ENCODE assay signal across 11 cellular contexts in the genomic region with DNA sequence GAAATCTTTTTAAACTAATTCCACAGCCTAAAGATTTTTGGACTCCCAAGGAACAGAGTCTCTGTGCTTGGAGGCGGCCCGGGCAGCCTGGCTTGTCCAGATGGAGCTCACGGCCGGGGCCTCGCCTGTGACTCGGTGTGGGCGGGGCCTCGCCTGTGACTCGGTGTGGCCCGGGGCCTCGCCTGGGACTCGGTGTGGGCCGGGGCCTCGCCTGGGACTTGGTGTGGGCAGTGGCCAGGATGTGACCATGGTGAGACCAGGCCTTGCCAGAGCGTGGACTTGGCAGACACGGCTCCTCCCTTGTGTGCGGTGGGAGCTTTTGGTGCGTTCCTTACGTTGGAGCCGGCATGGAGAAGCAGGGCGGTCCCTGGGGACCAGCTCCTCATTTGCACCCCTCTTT.
DNase-seq lines count a peak whose midpoint lies in the region; ATAC-seq and TF ChIP-seq lines count a peak whose summit lies in the region.
"Had no signal": no experiment of that assay in that cellular context is flagged by ENCODE, and none has a peak within 500 bp of the region (broad histone marks: within the 10 kb centered on the region; RNA-seq: fewer than 3 reads in every experiment).

No MANE protein-coding gene starts in this region.

- BruUV-seq in A673 (replicated peaks; lab: Mats Ljungman, UMichigan), result no TSS peak

- H3K27me3 Mint-ChIP-seq in CD8-positive, alpha-beta memory T cell, result peaks cover 9 to 27% of the 10 kb centered on the region in 2 donors

- POLR2A ChIA-PET in CD8-positive, alpha-beta memory T cell (lab: Charles Lee), result no interaction called here
- POLR2A ChIA-PET in A673 (lab: Charles Lee; ENCODE audit: low non-redundant PET), result no interaction called here

- no peaks in the 10 kb centered on the region for H3K4me1 Mint-ChIP-seq in CD8-positive, alpha-beta memory T cell

- peaks cover 0 to 17% (median 0%) of the 10 kb centered on the region in 7 donors for H3K27me3 ChIP-seq in heart right ventricle
- no peaks in the 10 kb centered on the region for H3K27me3 ChIP-seq in WERI-Rb-1 (ENCODE audit: insufficient read depth, low read depth, severe bottlenecking)
- no peaks in the 10 kb centered on the region for H3K27me3 ChIP-seq in CD8-positive, alpha-beta memory T cell (ENCODE audit: insufficient read depth, low read length, poor library complexity, severe bottlenecking)
- no peaks in the 10 kb centered on the region for H3K27me3 ChIP-seq in A673 (replicated peaks; ENCODE audit: insufficient read depth, low read depth, low read length, poor library complexity)
- H3K27me3 ChIP-seq: ovary, suprapubic skin had no signal

- H3K27ac ChIP-seq in heart right ventricle (no peak overlapping the region), WERI-Rb-1 (peak overlapping the region; percentile 0; the same call in 1 of the 2 replicates), A673 (ENCODE audit: low read depth, low read length, poor library complexity, severe bottlenecking) (no peak overlapping the region)
- H3K27ac ChIP-seq in CD8-positive, alpha-beta memory T cell (ENCODE audit: low read depth, low read length), result no peak overlapping the region
- H3K27ac ChIP-seq: ovary, suprapubic skin had no signal

- DNase-seq in Right ventricle myocardium inferior (ENCODE audit: missing footprints), result peak; percentile 27
- no peak for DNase-seq in heart right ventricle
- peak; percentile 79 for DNase-seq in WERI-Rb-1
- DNase-seq in left lobe of liver (ENCODE audit: low spot score), result peak; percentile 42
- peak; percentile 33 for DNase-seq in ureter (ENCODE audit: low spot score)
- no peak for DNase-seq in SW480 (ENCODE audit: low spot score)
- no peak for DNase-seq in CD8-positive, alpha-beta memory T cell
- DNase-seq in A673 (ENCODE audit: low spot score), result no peak
- DNase-seq: stimulated activated CD4-positive, alpha-beta T cell treated with anti-CD3 and anti-CD28 coated beads, Interleukin-12 subunit alpha, Interleukin-12 subunit beta, amount 100 ng/mL, for 4 hours had no signal

- no peak for TF ChIP-seq CTCF in heart right ventricle (IDR thresholded peaks at IDR 0.05)
- no peak for TF ChIP-seq CTCF in WERI-Rb-1 (IDR thresholded peaks at IDR 0.05; ENCODE audit: low read depth, low read length)
- no peak for TF ChIP-seq CTCF in A673 (conservative IDR thresholded peaks at IDR 0.05; ENCODE audit: low read depth, low read length)

- WGBS in heart right ventricle, 2 donors, result 79 to 82% methylated on average over 21 of the region's 21 CpGs

- H3K9me3 ChIP-seq in heart right ventricle, result peaks cover 0 to 12% (median 0%) of the 10 kb centered on the region in 11 donors
- peaks cover 7% of the 10 kb centered on the region for H3K9me3 ChIP-seq in WERI-Rb-1 (ENCODE audit: severe bottlenecking)
- no peaks in the 10 kb centered on the region for H3K9me3 ChIP-seq in CD8-positive, alpha-beta memory T cell (ENCODE audit: low read length)
- no peaks in the 10 kb centered on the region for H3K9me3 ChIP-seq in A673 (ENCODE audit: low read depth, low read length, poor library complexity, severe bottlenecking)
- H3K9me3 ChIP-seq: ovary, suprapubic skin had no signal

- no peaks in the 10 kb centered on the region for H3K36me3 ChIP-seq in heart right ventricle
- no peaks in the 10 kb centered on the region for H3K36me3 ChIP-seq in WERI-Rb-1
- no peaks in the 10 kb centered on the region for H3K36me3 ChIP-seq in CD8-positive, alpha-beta memory T cell (ENCODE audit: insufficient read depth, low read length)
- no peaks in the 10 kb centered on the region for H3K36me3 ChIP-seq in A673 (ENCODE audit: insufficient read depth, low read length, poor library complexity, severe bottlenecking)
- H3K36me3 ChIP-seq: ovary, suprapubic skin had no signal

- H3K27ac Mint-ChIP-seq in CD8-positive, alpha-beta memory T cell, result no peak overlapping the region

- peaks cover 0 to 8% (median 4%) of the 10 kb centered on the region in 5 donors for H3K9me3 Mint-ChIP-seq in CD8-positive, alpha-beta memory T cell

- no peak overlapping the region for H3K4me3 ChIP-seq in heart right ventricle
- H3K4me3 ChIP-seq in WERI-Rb-1 (ENCODE audit: low read depth, low read length), result no peak overlapping the region
- no peak overlapping the region for H3K4me3 ChIP-seq in CD8-positive, alpha-beta memory T cell (ENCODE audit: low read length)
- H3K4me3 ChIP-seq in A673 (ENCODE audit: low read depth, low read length, poor library complexity, severe bottlenecking), result no peak overlapping the region
- H3K4me3 ChIP-seq: ovary, suprapubic skin had no signal

- CTCF ChIA-PET in CD8-positive, alpha-beta memory T cell (lab: Charles Lee), result no interaction called here
- CTCF ChIA-PET in A673 (lab: Charles Lee), result no interaction called here

- H3K4me1 ChIP-seq in heart right ventricle (no peaks in the 10 kb centered on the region), A673 (ENCODE audit: insufficient read depth, low read length, poor library complexity, severe bottlenecking) (no peaks in the 10 kb centered on the region)
- H3K4me1 ChIP-seq in CD8-positive, alpha-beta memory T cell (ENCODE audit: insufficient read depth, low read length), result no peaks in the 10 kb centered on the region

- intact Hi-C loops in Right ventricle myocardium inferior (cut with DNase I), result no loop called here
- intact Hi-C loops in heart right ventricle (cut with DNase I), result no loop called here
- intact Hi-C loops in A673 (cut with micrococcal nuclease; ENCODE audit: unreplicated experiment), result no loop called here

- ATAC-seq in Right ventricle myocardium inferior (no peak), heart right ventricle (no peak), left lobe of liver (no peak)

- H3K4me3 Mint-ChIP-seq in CD8-positive, alpha-beta memory T cell, result no peak overlapping the region

- peaks cover 0 to 9% (median 3%) of the 10 kb centered on the region in 3 donors for H3K36me3 Mint-ChIP-seq in CD8-positive, alpha-beta memory T cell

Comparison
In these comparisons a context has a peak if more than half of its experiments do, and no peak if none do; other contexts are left out.
1. DNase-seq: peak in Right ventricle myocardium inferior (single experiment), WERI-Rb-1 (single experiment), left lobe of liver (single experiment) and ureter (single experiment); none in heart right ventricle (0 of 2), SW480 (single experiment), CD8-positive, alpha-beta memory T cell (0 of 5) and A673 (single experiment).